ENCODE assay signal across 1 cellular context in genomic region chrX:121389976-121390709, GRCh38.
TF ChIP-seq lines count a peak whose summit lies in the region.

No MANE protein-coding gene starts in this region.

TF ChIP-seq in K562, 482 proteins besides CTCF, POLR2A, EP300 and RAD21:
- TF ChIP-seq, protein P1, sequence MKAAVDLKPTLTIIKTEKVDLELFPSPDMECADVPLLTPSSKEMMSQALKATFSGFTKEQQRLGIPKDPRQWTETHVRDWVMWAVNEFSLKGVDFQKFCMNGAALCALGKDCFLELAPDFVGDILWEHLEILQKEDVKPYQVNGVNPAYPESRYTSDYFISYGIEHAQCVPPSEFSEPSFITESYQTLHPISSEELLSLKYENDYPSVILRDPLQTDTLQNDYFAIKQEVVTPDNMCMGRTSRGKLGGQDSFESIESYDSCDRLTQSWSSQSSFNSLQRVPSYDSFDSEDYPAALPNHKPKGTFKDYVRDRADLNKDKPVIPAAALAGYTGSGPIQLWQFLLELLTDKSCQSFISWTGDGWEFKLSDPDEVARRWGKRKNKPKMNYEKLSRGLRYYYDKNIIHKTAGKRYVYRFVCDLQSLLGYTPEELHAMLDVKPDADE (conservative IDR thresholded peaks at IDR 0.05; ENCODE audit: control insufficient read depth, low read depth, low read length): no peak
- peak; percentile 53 for TF ChIP-seq TFE3 (CRISPR knock-in tag; IDR thresholded peaks at IDR 0.05)
- TF ChIP-seq CBX8 (IDR thresholded peaks at IDR 0.05; ENCODE audit: borderline replicate concordance, extremely low read depth, low read depth, low read length, poor library complexity, severe bottlenecking): no peak
TF ChIP-seq in K562: peak in this region for 1.
